Comparison of ENCODE assay signal across 16 cellular contexts in genomic region chr1:165947797-165948455, GRCh38.
DNase-seq lines count a peak whose midpoint lies in the region; ATAC-seq, FAIRE-seq and TF ChIP-seq lines count a peak whose summit lies in the region.
"Had no signal": no experiment of that assay in that cellular context is flagged by ENCODE, and none has a peak within 500 bp of the region (broad histone marks: within the 10 kb centered on the region; RNA-seq: fewer than 3 reads in every experiment).

No MANE protein-coding gene starts in this region.

- H4K91ac ChIP-seq in H1 (replicated peaks; ENCODE audit: insufficient read length, low read length): no peak overlapping the region

- no peaks in the 10 kb centered on the region for H3K4me1 ChIP-seq in HepG2 (ENCODE audit: insufficient read depth, low read length)
- no peaks in the 10 kb centered on the region for H3K4me1 ChIP-seq in right lobe of liver
- peaks cover 0 to 5% (median 1%) of the 10 kb centered on the region in 4 experiments; a peak in 1 of 7 replicates for H3K4me1 ChIP-seq in H1 (replicated peaks in 1 of 4; ENCODE audit: control insufficient read depth in 3 of 4, insufficient read depth in 4 of 4, low read length in 3 of 4)
- H3K4me1 ChIP-seq: A549 had no signal

- no peak for ATAC-seq in HepG2
- no peak for ATAC-seq in right lobe of liver
- peak; percentile 33 for ATAC-seq in stimulated activated effector memory CD8-positive, alpha-beta T cell treated with anti-CD3 and anti-CD28 coated beads, Interleukin-12 subunit alpha, Interleukin-12 subunit beta, amount 100 ng/mL, for 72 hours
- no peak for ATAC-seq in GM18873 (IDR thresholded peaks at IDR 0.05; ENCODE audit: low FRiP score, unreplicated experiment)
- ATAC-seq: A549; CD8-positive, alpha-beta T cell had no signal

- CTCF ChIA-PET in HepG2 (lab: Yijun Ruan, JAX; ENCODE audit: low intra/inter-chr PET ratio, low total read pairs) (no interaction called here), H1 (lab: Charles Lee; ENCODE audit: partially characterized antibody) (interaction anchor here (0.8 to 1.9 kb wide), 7 partner anchors 10 to 436 kb away, joined by 3 to 7 read pairs (median 5); no protein-coding TSS in a partner anchor)

- H3K4me3 ChIP-seq in HepG2 (replicated peaks in 1 of 3; ENCODE audit: insufficient read depth in 1 of 3, low read depth in 2 of 3, low read length in 3 of 3) (no peak overlapping the region), right lobe of liver (no peak overlapping the region), H1 (ENCODE audit: extremely low read depth in 1 of 4, insufficient read depth in 2 of 4, low read depth in 3 of 4, low read length in 4 of 4) (no peak overlapping the region)
- H3K4me3 ChIP-seq: A549 had no signal

- no peak overlapping the region for H3K27ac Mint-ChIP-seq in stimulated activated effector memory CD8-positive, alpha-beta T cell treated with anti-CD3 and anti-CD28 coated beads, Interleukin-12 subunit alpha, Interleukin-12 subunit beta, amount 100 ng/mL, for 72 hours
- H3K27ac Mint-ChIP-seq: CD8-positive, alpha-beta T cell; H9 had no signal

- no peaks in the 10 kb centered on the region for H3K36me3 Mint-ChIP-seq in stimulated activated effector memory CD8-positive, alpha-beta T cell treated with anti-CD3 and anti-CD28 coated beads, Interleukin-12 subunit alpha, Interleukin-12 subunit beta, amount 100 ng/mL, for 72 hours
- H3K36me3 Mint-ChIP-seq: CD8-positive, alpha-beta T cell had no signal

- TF ChIP-seq RAD21 in HepG2 (CRISPR knock-in tag; IDR thresholded peaks at IDR 0.05): no peak
- TF ChIP-seq RAD21 in H1 (IDR thresholded peaks at IDR 0.05 in 1 of 2, conservative IDR thresholded peaks at IDR 0.05 in 1 of 2; ENCODE audit: low read depth in 2 of 2, low read length in 2 of 2): no peak

- H3K9ac ChIP-seq in HepG2 (ENCODE audit: insufficient read depth, low read depth, low read length): no peak overlapping the region
- no peak overlapping the region for H3K9ac ChIP-seq in H1 (replicated peaks in 1 of 4; ENCODE audit: extremely low read depth in 1 of 4, low read depth in 3 of 4, low read length in 3 of 4)

- no peak overlapping the region for H3K18ac ChIP-seq in H1 (ENCODE audit: extremely low read depth, low read length)

- no peak for FAIRE-seq in HepG2 (lab: Jason Lieb, UNC)
- no peak for FAIRE-seq in H1 (lab: Jason Lieb, UNC)
- FAIRE-seq: A549 had no signal

- H3K9me3 ChIP-seq in HepG2 (ENCODE audit: low read length) (no peaks in the 10 kb centered on the region), right lobe of liver (no peaks in the 10 kb centered on the region), H1 (ENCODE audit: insufficient read depth in 2 of 2, low read depth in 1 of 2, low read length in 1 of 2) (no peaks in the 10 kb centered on the region)
- H3K9me3 ChIP-seq: A549 had no signal

- H3K23ac ChIP-seq in H1 (ENCODE audit: insufficient read length): no peak overlapping the region

- POLR2A ChIA-PET in HepG2 (lab: Yijun Ruan, JAX): no interaction called here
- POLR2A ChIA-PET in H1 (lab: Charles Lee; ENCODE audit: partially characterized antibody): interaction anchor here (0.5 kb wide), 1 partner anchor 311 kb away, joined by 3 read pairs; no protein-coding TSS in a partner anchor

- no peak overlapping the region for H2BK120ac ChIP-seq in H1 (replicated peaks; ENCODE audit: low read depth, low read length)

- no peak for TF ChIP-seq EP300 in HepG2 (IDR thresholded peaks at IDR 0.05; ENCODE audit: low read depth in 2 of 2, low read length in 2 of 2)
- no peak for TF ChIP-seq EP300 in HepG2 (CRISPR knock-in tag; IDR thresholded peaks at IDR 0.05; ENCODE audit: borderline replicate concordance)
- no peak for TF ChIP-seq EP300 in H1 (IDR thresholded peaks at IDR 0.05; ENCODE audit: borderline replicate concordance in 1 of 2, low read depth in 2 of 2, low read length in 2 of 2)

- H2BK15ac ChIP-seq in H1 (ENCODE audit: low read length): no peak overlapping the region

- no peak overlapping the region for H4K5ac ChIP-seq in H1 (ENCODE audit: insufficient read length, low read depth, low read length)

- H2AK5ac ChIP-seq in H1 (ENCODE audit: low read depth, low read length): no peak overlapping the region

- H2BK5ac ChIP-seq in H1 (ENCODE audit: low read depth, low read length): no peak overlapping the region

- intact Hi-C loops in HepG2 (cut with micrococcal nuclease; ENCODE audit: unreplicated experiment) (no loop called here), right lobe of liver (cut with DNase I) (no loop called here)

- DNase-seq in HepG2 (ENCODE audit: low spot score): no peak
- no peak for DNase-seq in right lobe of liver
- DNase-seq in H1 (ENCODE audit: low read depth in 1 of 2, low spot score in 2 of 2): no peak
- no peak for DNase-seq in stimulated activated effector memory CD8-positive, alpha-beta T cell treated with anti-CD3 and anti-CD28 coated beads, Interleukin-12 subunit alpha, Interleukin-12 subunit beta, amount 100 ng/mL, for 72 hours (ENCODE audit: low spot score in 2 of 2)
- no peak for DNase-seq in GM19238 (ENCODE audit: insufficient read length, low spot score)
- no peak for DNase-seq in NCI-H345 treated with DMSO at 0.1 percent for 48 hours (lab: John Stamatoyannopoulos, UW; ENCODE audit: unreplicated experiment)
- DNase-seq: AML-193; Calu3; CD8-positive, alpha-beta T cell; DMS79 treated with DMSO at 0.1 percent for 48 hours; GF-D8; GOT3; H9 had no signal

- H3K27me3 ChIP-seq in HepG2 (ENCODE audit: control insufficient read depth in 1 of 2, insufficient read depth in 2 of 2, low read length in 2 of 2): no peaks in the 10 kb centered on the region
- H3K27me3 ChIP-seq in right lobe of liver: no peaks in the 10 kb centered on the region
- H3K27me3 ChIP-seq in H1 (replicated peaks in 1 of 4; ENCODE audit: control insufficient read depth in 3 of 4, extremely low read depth in 1 of 4, insufficient read depth in 3 of 4, low read length in 3 of 4): no peaks in the 10 kb centered on the region

- H2BK12ac ChIP-seq in H1 (ENCODE audit: low read depth, low read length): no peak overlapping the region

- H2AFZ ChIP-seq in HepG2 (ENCODE audit: low read length) (no peak overlapping the region), H1 (ENCODE audit: low read length) (no peak overlapping the region)

- in situ Hi-C loops in HepG2 (cut with HindIII; ENCODE audit: extremely low pct_ligation_motif_present, low pct_unique_long_range_greater_than_20kb): no loop called here

- H2BK20ac ChIP-seq in H1 (ENCODE audit: low read length): no peak overlapping the region

- H3K14ac ChIP-seq in H1 (ENCODE audit: insufficient read length): no peak overlapping the region

- H4K8ac ChIP-seq in H1 (ENCODE audit: extremely low read depth, insufficient read depth, low read length): no peak overlapping the region

- no peaks in the 10 kb centered on the region for H3K9me3 Mint-ChIP-seq in stimulated activated effector memory CD8-positive, alpha-beta T cell treated with anti-CD3 and anti-CD28 coated beads, Interleukin-12 subunit alpha, Interleukin-12 subunit beta, amount 100 ng/mL, for 72 hours
- H3K9me3 Mint-ChIP-seq: CD8-positive, alpha-beta T cell; H9 had no signal

- H4K20me1 ChIP-seq in HepG2 (ENCODE audit: insufficient read depth, low read length): no peaks in the 10 kb centered on the region
- peaks cover 0 to 2% of the 10 kb centered on the region in 2 experiments for H4K20me1 ChIP-seq in H1 (replicated peaks in 1 of 2; ENCODE audit: control insufficient read depth in 1 of 2, insufficient read depth in 2 of 2, low read length in 2 of 2)

- TF ChIP-seq CTCF in HepG2 (CRISPR knock-in tag; IDR thresholded peaks at IDR 0.05): no peak
- no peak for TF ChIP-seq CTCF in right lobe of liver (IDR thresholded peaks at IDR 0.05)
- no peak for TF ChIP-seq CTCF in H1 (IDR thresholded peaks at IDR 0.05; ENCODE audit: control extremely low read depth in 1 of 3, insufficient read depth in 1 of 3, low read depth in 1 of 3, low read length in 3 of 3)

- H3K4me2 ChIP-seq in HepG2 (ENCODE audit: low read depth, low read length) (no peak overlapping the region), H1 (ENCODE audit: insufficient read depth in 1 of 2, low read depth in 2 of 2, low read length in 2 of 2) (no peak overlapping the region)
- H3K4me2 ChIP-seq: A549 had no signal

- BruUV-seq in HepG2 (replicated peaks; lab: Mats Ljungman, UMichigan): no TSS peak

- H3K56ac ChIP-seq in H1 (replicated peaks; ENCODE audit: insufficient read length, low read depth, low read length): no peak overlapping the region

- H3K4me3 Mint-ChIP-seq in stimulated activated effector memory CD8-positive, alpha-beta T cell treated with anti-CD3 and anti-CD28 coated beads, Interleukin-12 subunit alpha, Interleukin-12 subunit beta, amount 100 ng/mL, for 72 hours: no peak overlapping the region
- H3K4me3 Mint-ChIP-seq: CD8-positive, alpha-beta T cell; H9 had no signal

- no peaks in the 10 kb centered on the region for H3K36me3 ChIP-seq in HepG2 (replicated peaks in 1 of 2; ENCODE audit: control insufficient read depth in 1 of 2, insufficient read depth in 2 of 2, low read length in 2 of 2)
- no peaks in the 10 kb centered on the region for H3K36me3 ChIP-seq in right lobe of liver
- H3K36me3 ChIP-seq in H1 (ENCODE audit: control insufficient read depth in 2 of 4, insufficient read depth in 4 of 4, low read length in 3 of 4): no peaks in the 10 kb centered on the region

- no peaks in the 10 kb centered on the region for H3K79me1 ChIP-seq in H1 (ENCODE audit: low read depth, low read length)

- no peaks in the 10 kb centered on the region for H3K4me1 Mint-ChIP-seq in stimulated activated effector memory CD8-positive, alpha-beta T cell treated with anti-CD3 and anti-CD28 coated beads, Interleukin-12 subunit alpha, Interleukin-12 subunit beta, amount 100 ng/mL, for 72 hours

- no peaks in the 10 kb centered on the region for H3K23me2 ChIP-seq in H1 (ENCODE audit: low read depth, low read length)

- no peak overlapping the region for H3K4ac ChIP-seq in H1 (replicated peaks; ENCODE audit: insufficient read length, low read depth, low read length)

- WGBS in HepG2 (ENCODE audit: low lambda C conversion rate): 31% methylated on average over 3 of the region's 6 CpGs
- 71% methylated on average over 3 of the region's 6 CpGs for WGBS in right lobe of liver (ENCODE audit: insufficient coverage, low coverage, low lambda C conversion rate, missing lambda C conversion rate)
- WGBS in H1 (ENCODE audit: extremely low coverage in 1 of 2, insufficient coverage in 1 of 2, insufficient read length in 1 of 2, insufficient replicate concordance in 2 of 2, low coverage in 1 of 2, low lambda C conversion rate in 2 of 2, missing lambda C conversion rate in 1 of 2), 2 experiments: 90% methylated on average over 6 of the region's 6 CpGs; no CpG with 5 or more reads in 1 of the 2 experiments

- H3K79me2 ChIP-seq in HepG2 (ENCODE audit: insufficient read depth, low read length): no peaks in the 10 kb centered on the region
- H3K79me2 ChIP-seq in H1 (ENCODE audit: control insufficient read depth in 1 of 2, insufficient read depth in 2 of 2, low read length in 2 of 2): no peaks in the 10 kb centered on the region

- no peak overlapping the region for H3K27ac ChIP-seq in HepG2 (ENCODE audit: extremely low read length, insufficient read depth, low read length)
- no peak overlapping the region for H3K27ac ChIP-seq in right lobe of liver
- H3K27ac ChIP-seq in H1 (ENCODE audit: low read depth, low read length): no peak overlapping the region
- H3K27ac ChIP-seq: 22Rv1, A549 had no signal

- TF ChIP-seq POLR2A in HepG2 (IDR thresholded peaks at IDR 0.05; ENCODE audit: insufficient read depth in 1 of 2, low read depth in 2 of 2, low read length in 2 of 2): no peak
- no peak for TF ChIP-seq POLR2A in right lobe of liver (IDR thresholded peaks at IDR 0.05)
- TF ChIP-seq POLR2A in H1 (IDR thresholded peaks at IDR 0.05; ENCODE audit: control extremely low read depth in 1 of 2, low read depth in 2 of 2, low read length in 2 of 2): no peak

Comparison
In these comparisons a context has a peak if more than half of its experiments do, and no peak if none do; other contexts are left out.
1. Of the 41 proteins assayed by ChIP-seq in both HepG2 and H1: peak only in HepG2: none; only in H1: none; in both: CEBPB; in neither: 40.